ENCODE assay signal across 1 cellular context in the genomic region with DNA sequence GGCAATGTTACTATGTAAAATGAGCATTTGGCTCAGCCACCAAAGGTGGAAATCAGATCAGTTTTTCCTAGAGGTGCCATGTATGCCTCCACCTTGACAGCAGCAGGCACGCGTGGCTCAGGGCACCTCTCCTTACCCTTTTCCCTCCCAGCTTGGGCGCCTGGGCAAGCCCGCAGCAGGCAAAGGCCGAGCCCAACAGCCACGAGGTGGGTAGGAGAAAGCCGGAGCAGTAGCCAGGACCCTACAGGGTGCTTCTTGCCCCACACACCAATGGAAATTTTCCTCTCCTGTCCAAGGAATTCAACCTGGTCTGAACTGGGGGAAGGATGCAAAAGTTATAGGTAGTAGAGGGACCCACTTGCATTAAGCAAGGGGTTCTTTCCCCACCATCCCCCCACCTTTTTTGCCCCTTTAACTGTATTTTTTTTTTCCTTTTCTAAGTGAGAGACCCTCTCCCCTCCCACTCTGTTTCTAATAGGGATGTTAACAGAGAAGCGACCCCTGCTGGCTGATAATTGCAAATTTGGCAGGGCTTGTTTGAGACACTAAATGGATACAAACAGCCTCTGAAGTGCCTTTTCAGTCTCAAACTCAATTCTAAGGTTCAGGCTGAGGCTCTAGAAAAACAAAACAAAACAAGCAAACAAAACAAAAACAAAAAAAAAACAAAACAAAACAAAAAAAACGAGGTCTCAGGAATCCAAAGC.
TF ChIP-seq lines count a peak whose summit lies in the region.

No MANE protein-coding gene starts in this region.

TF ChIP-seq in liver, 16 proteins besides CTCF, POLR2A, EP300 and RAD21 (continued from another document):
- TF ChIP-seq, protein P1, sequence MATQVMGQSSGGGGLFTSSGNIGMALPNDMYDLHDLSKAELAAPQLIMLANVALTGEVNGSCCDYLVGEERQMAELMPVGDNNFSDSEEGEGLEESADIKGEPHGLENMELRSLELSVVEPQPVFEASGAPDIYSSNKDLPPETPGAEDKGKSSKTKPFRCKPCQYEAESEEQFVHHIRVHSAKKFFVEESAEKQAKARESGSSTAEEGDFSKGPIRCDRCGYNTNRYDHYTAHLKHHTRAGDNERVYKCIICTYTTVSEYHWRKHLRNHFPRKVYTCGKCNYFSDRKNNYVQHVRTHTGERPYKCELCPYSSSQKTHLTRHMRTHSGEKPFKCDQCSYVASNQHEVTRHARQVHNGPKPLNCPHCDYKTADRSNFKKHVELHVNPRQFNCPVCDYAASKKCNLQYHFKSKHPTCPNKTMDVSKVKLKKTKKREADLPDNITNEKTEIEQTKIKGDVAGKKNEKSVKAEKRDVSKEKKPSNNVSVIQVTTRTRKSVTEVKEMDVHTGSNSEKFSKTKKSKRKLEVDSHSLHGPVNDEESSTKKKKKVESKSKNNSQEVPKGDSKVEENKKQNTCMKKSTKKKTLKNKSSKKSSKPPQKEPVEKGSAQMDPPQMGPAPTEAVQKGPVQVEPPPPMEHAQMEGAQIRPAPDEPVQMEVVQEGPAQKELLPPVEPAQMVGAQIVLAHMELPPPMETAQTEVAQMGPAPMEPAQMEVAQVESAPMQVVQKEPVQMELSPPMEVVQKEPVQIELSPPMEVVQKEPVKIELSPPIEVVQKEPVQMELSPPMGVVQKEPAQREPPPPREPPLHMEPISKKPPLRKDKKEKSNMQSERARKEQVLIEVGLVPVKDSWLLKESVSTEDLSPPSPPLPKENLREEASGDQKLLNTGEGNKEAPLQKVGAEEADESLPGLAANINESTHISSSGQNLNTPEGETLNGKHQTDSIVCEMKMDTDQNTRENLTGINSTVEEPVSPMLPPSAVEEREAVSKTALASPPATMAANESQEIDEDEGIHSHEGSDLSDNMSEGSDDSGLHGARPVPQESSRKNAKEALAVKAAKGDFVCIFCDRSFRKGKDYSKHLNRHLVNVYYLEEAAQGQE (IDR thresholded peaks at IDR 0.05): no peak
- TF ChIP-seq FOXA2 (IDR thresholded peaks at IDR 0.05): no peak
- no peak for TF ChIP-seq FOXA1 (IDR thresholded peaks at IDR 0.05)
- TF ChIP-seq EGR1 (IDR thresholded peaks at IDR 0.05; ENCODE audit: low read depth in 2 of 2): no peak
- TF ChIP-seq GABPA (IDR thresholded peaks at IDR 0.05 in 1 of 2, conservative IDR thresholded peaks at IDR 0.05 in 1 of 2): no peak
- TF ChIP-seq, protein P2, sequence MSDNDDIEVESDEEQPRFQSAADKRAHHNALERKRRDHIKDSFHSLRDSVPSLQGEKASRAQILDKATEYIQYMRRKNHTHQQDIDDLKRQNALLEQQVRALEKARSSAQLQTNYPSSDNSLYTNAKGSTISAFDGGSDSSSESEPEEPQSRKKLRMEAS (IDR thresholded peaks at IDR 0.05): no peak
- TF ChIP-seq, protein P3, sequence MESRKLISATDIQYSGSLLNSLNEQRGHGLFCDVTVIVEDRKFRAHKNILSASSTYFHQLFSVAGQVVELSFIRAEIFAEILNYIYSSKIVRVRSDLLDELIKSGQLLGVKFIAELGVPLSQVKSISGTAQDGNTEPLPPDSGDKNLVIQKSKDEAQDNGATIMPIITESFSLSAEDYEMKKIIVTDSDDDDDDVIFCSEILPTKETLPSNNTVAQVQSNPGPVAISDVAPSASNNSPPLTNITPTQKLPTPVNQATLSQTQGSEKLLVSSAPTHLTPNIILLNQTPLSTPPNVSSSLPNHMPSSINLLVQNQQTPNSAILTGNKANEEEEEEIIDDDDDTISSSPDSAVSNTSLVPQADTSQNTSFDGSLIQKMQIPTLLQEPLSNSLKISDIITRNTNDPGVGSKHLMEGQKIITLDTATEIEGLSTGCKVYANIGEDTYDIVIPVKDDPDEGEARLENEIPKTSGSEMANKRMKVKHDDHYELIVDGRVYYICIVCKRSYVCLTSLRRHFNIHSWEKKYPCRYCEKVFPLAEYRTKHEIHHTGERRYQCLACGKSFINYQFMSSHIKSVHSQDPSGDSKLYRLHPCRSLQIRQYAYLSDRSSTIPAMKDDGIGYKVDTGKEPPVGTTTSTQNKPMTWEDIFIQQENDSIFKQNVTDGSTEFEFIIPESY (IDR thresholded peaks at IDR 0.05): no peak
- TF ChIP-seq HNF4A (conservative IDR thresholded peaks at IDR 0.05): no peak
